Comparison of ENCODE assay signal across 11 cellular contexts in genomic region chrX:104168127-104168526, GRCh38. TPM values are rescaled to one million over a fixed set of nuclear protein-coding genes. Genes with fewer than 3 reads are reported as not detected.
DNase-seq lines count a peak whose midpoint lies in the region; TF ChIP-seq lines count a peak whose summit lies in the region.
"Had no signal": no experiment of that assay in that cellular context is flagged by ENCODE, and none has a peak within 500 bp of the region (broad histone marks: within the 10 kb centered on the region; RNA-seq: fewer than 3 reads in every experiment).

No MANE protein-coding gene starts in this region.

- H3K9me3 ChIP-seq in A673 (ENCODE audit: low read depth, low read length, poor library complexity, severe bottlenecking): no peaks in the 10 kb centered on the region
- H3K9me3 ChIP-seq in GM23248 (ENCODE audit: low read depth): no peaks in the 10 kb centered on the region
- H3K9me3 ChIP-seq in adrenal gland (replicated peaks in 1 of 3): no peaks in the 10 kb centered on the region
- H3K9me3 ChIP-seq in SJCRH30 (replicated peaks): no peaks in the 10 kb centered on the region
- H3K9me3 ChIP-seq: gastrocnemius medialis had no signal

- H3K4me2 ChIP-seq in GM23248 (ENCODE audit: unreplicated experiment): peak overlapping the region; percentile 84

- in situ Hi-C loops in GM23248 (cut with MboI): no loop called here

- H3K36me3 ChIP-seq in A673 (ENCODE audit: insufficient read depth, low read length, poor library complexity, severe bottlenecking) (no peaks in the 10 kb centered on the region), GM23248 (ENCODE audit: low read depth) (no peaks in the 10 kb centered on the region), adrenal gland (replicated peaks in 1 of 2) (no peaks in the 10 kb centered on the region), SJCRH30 (no peaks in the 10 kb centered on the region)
- H3K36me3 ChIP-seq: gastrocnemius medialis had no signal

- WGBS in GM23248 (ENCODE audit: low coverage in 1 of 2, low lambda C conversion rate in 2 of 2, missing lambda C conversion rate in 2 of 2), 2 experiments: 0 to 6% methylated on average over 1 of the region's 1 CpG
- 0 to 17% (median 8%) methylated on average over 1 of the region's 1 CpG for WGBS in adrenal gland, 4 donors

- no peaks in the 10 kb centered on the region; the same call in none of the 2 replicates for H3F3A ChIP-seq in GM23248 (ENCODE audit: insufficient read depth)

- H3K4me3 Mint-ChIP-seq in activated naive CD8-positive, alpha-beta T cell: peak overlapping the region; percentile 84

- H3K79me2 ChIP-seq in GM23248 (ENCODE audit: insufficient read depth): peaks cover 68% of the 10 kb centered on the region

- no peaks in the 10 kb centered on the region for H3K27me3 Mint-ChIP-seq in activated naive CD8-positive, alpha-beta T cell

- H3K27ac ChIP-seq in A673 (ENCODE audit: low read depth, low read length, poor library complexity, severe bottlenecking) (no peak overlapping the region), GM23248 (no peak overlapping the region), adrenal gland (peak overlapping the region in 1 of 5 donors; percentile 36), SJCRH30 (no peak overlapping the region)

- peak overlapping the region; percentile 16 for H3K27ac Mint-ChIP-seq in activated naive CD8-positive, alpha-beta T cell

- TSS peak; percentile 52 for BruUV-seq in A673 (replicated peaks; lab: Mats Ljungman, UMichigan)

- no peaks in the 10 kb centered on the region for H3K27me3 ChIP-seq in A673 (replicated peaks; ENCODE audit: insufficient read depth, low read depth, low read length, poor library complexity)
- no peaks in the 10 kb centered on the region for H3K27me3 ChIP-seq in GM23248 (replicated peaks; ENCODE audit: insufficient read depth)
- no peaks in the 10 kb centered on the region for H3K27me3 ChIP-seq in adrenal gland
- no peaks in the 10 kb centered on the region for H3K27me3 ChIP-seq in SJCRH30
- H3K27me3 ChIP-seq: gastrocnemius medialis had no signal

- no peak for TF ChIP-seq CTCF in A673 (conservative IDR thresholded peaks at IDR 0.05; ENCODE audit: low read depth, low read length)
- TF ChIP-seq CTCF in adrenal gland (IDR thresholded peaks at IDR 0.05): no peak

- POLR2A ChIA-PET in A673 (lab: Charles Lee; ENCODE audit: low non-redundant PET): no interaction called here

- H3K4me3 ChIP-seq in A673 (ENCODE audit: low read depth, low read length, poor library complexity, severe bottlenecking) (peak overlapping the region; percentile 67), GM23248 (peak overlapping the region; percentile 84), adrenal gland (peak overlapping the region in 1 of 4 donors; percentile 7), SJCRH30 (no peak overlapping the region)

- no peaks in the 10 kb centered on the region for H4K20me1 ChIP-seq in GM23248 (ENCODE audit: insufficient read depth)

- H3K4me1 ChIP-seq in A673 (ENCODE audit: insufficient read depth, low read length, poor library complexity, severe bottlenecking) (no peaks in the 10 kb centered on the region), GM23248 (ENCODE audit: insufficient read depth) (peaks cover 11% of the 10 kb centered on the region; the same call in 1 of the 2 replicates), adrenal gland (replicated peaks in 1 of 2) (peaks cover 0 to 11% of the 10 kb centered on the region in 2 donors), SJCRH30 (no peaks in the 10 kb centered on the region)

- no peak for TF ChIP-seq POLR2A in adrenal gland (IDR thresholded peaks at IDR 0.05)

- peak overlapping the region; percentile 89 for H3K9ac ChIP-seq in GM23248

- DNase-seq in A673 (ENCODE audit: low spot score) (no peak), GM23248 (no peak), kidney tubule cell (ENCODE audit: low spot score) (peak; percentile 23), SW480 (ENCODE audit: low spot score) (no peak), middle frontal gyrus (ENCODE audit: extremely low spot score, low spot score) (no peak), adrenal gland (no peak), SJCRH30 (no peak)
- DNase-seq: DMS79, gastrocnemius medialis, NCI-H1092 had no signal

- H3K4me1 Mint-ChIP-seq in activated naive CD8-positive, alpha-beta T cell (ENCODE audit: low read depth): peaks cover 34% of the 10 kb centered on the region

- intact Hi-C loops in A673 (cut with micrococcal nuclease; ENCODE audit: unreplicated experiment): no loop called here
- intact Hi-C loops in adrenal gland (cut with DNase I): no loop called here

- H3K36me3 Mint-ChIP-seq in activated naive CD8-positive, alpha-beta T cell: no peaks in the 10 kb centered on the region

- CTCF ChIA-PET in A673 (lab: Charles Lee): no interaction called here

- H2AFZ ChIP-seq in GM23248: no peak overlapping the region

- no peaks in the 10 kb centered on the region for H3K9me3 Mint-ChIP-seq in activated naive CD8-positive, alpha-beta T cell (ENCODE audit: low read depth)

- H3K9me2 ChIP-seq in GM23248 (ENCODE audit: insufficient read depth): no peaks in the 10 kb centered on the region

RNA-seq across cellular contexts. Expression of gene FAM199X, which starts 1.9 kb away (rescaled TPM):
- total RNA-seq in A673 (2021) (14.3 and 15.5 TPM in 2 replicates), adrenal gland (10 to 100 TPM; 16.7 to 28.2 (median 21.0) TPM)
- 16.1 and 16.9 TPM in 2 replicates for total RNA-seq in GM23248 (2014; rRNA removed; shearing (Covaris generic))
- polyA plus RNA-seq in GM23248 (2016; fragmentation: Nextera tagmentation; extraction: Ambion mirVana) (8.1 and 9.7 TPM in 2 replicates), adrenal gland (10 to 100 TPM in 2 of 3 donors, 1 to 10 TPM in 1; 8.6 to 23.6 (median 15.9) TPM)
- 7.0 and 7.4 TPM in 2 replicates for total RNA-seq in SJCRH30 (2014; rRNA removed; shearing (Covaris generic))

RNA-seq across cellular contexts. Expression of gene SLC25A53, which starts 11.3 kb away (rescaled TPM):
- total RNA-seq in A673 (2021) (3.4 and 3.6 TPM in 2 replicates), adrenal gland (10 to 100 TPM in 2 of 8 donors, 1 to 10 TPM in 6; 5.3 to 51.0 (median 8.8) TPM)
- 6.1 and 9.9 TPM in 2 replicates for total RNA-seq in GM23248 (2014; rRNA removed; shearing (Covaris generic))
- polyA plus RNA-seq in GM23248 (2016; fragmentation: Nextera tagmentation; extraction: Ambion mirVana) (6.0 and 6.2 TPM in 2 replicates), adrenal gland (10 to 100 TPM in 1 of 3 donors, 1 to 10 TPM in 2; 3.6 to 11.3 (median 8.4) TPM)
- 3.1 and 4.2 TPM in 2 replicates for total RNA-seq in SJCRH30 (2014; rRNA removed; shearing (Covaris generic))

RNA-seq across cellular contexts. Expression of gene ZCCHC18, which starts 55.8 kb away (rescaled TPM):
- total RNA-seq in A673 (2021) (0.54 and 1.4 TPM in 2 replicates), adrenal gland (1 to 10 TPM in 2 of 8 donors, under 1 TPM in 4, not detected in 2; 0.38 to 1.4 (median 0.73) TPM)
- total RNA-seq in GM23248 (2014; rRNA removed; shearing (Covaris generic)): 1.4 TPM in 1 of 2 replicates, not detected in the other
- polyA plus RNA-seq in GM23248 (2016; fragmentation: Nextera tagmentation; extraction: Ambion mirVana) (0.57 and 0.58 TPM in 2 replicates), adrenal gland (1 to 10 TPM in 1 of 3 donors, under 1 TPM in 2; 0.74 to 1.6 (median 0.93) TPM)
- total RNA-seq in SJCRH30 (2014; rRNA removed; shearing (Covaris generic)): 1.1 and 1.2 TPM in 2 replicates
- total RNA-seq: gastrocnemius medialis had no signal
